In genomic region chr4:54382623-54383022, GRCh38 we compare ENCODE assay signal across 22 cellular contexts.
DNase-seq lines count a peak whose midpoint lies in the region; ATAC-seq, FAIRE-seq and TF ChIP-seq lines count a peak whose summit lies in the region.
"Had no signal": no experiment of that assay in that cellular context is flagged by ENCODE, and none has a peak within 500 bp of the region (broad histone marks: within the 10 kb centered on the region; RNA-seq: fewer than 3 reads in every experiment).

No MANE protein-coding gene starts in this region.

- no peak overlapping the region for H3K14ac ChIP-seq in H1 (ENCODE audit: insufficient read length)

- TF ChIP-seq EP300 in H1 (IDR thresholded peaks at IDR 0.05; ENCODE audit: borderline replicate concordance in 1 of 2, low read depth in 2 of 2, low read length in 2 of 2): no peak

- H3K4me3 Mint-ChIP-seq in GM23338 (no peak overlapping the region), nephron progenitor cell (no peak overlapping the region)

- H4K8ac ChIP-seq in H1 (ENCODE audit: extremely low read depth, insufficient read depth, low read length): no peak overlapping the region

- H2AK5ac ChIP-seq in H1 (ENCODE audit: low read depth, low read length): no peak overlapping the region

- no peak for TF ChIP-seq POLR2A in H1 (IDR thresholded peaks at IDR 0.05; ENCODE audit: control extremely low read depth in 1 of 2, low read depth in 2 of 2, low read length in 2 of 2)

- H2BK20ac ChIP-seq in H1 (ENCODE audit: low read length): no peak overlapping the region

- no peaks in the 10 kb centered on the region; a peak in 1 of 4 replicates for H3K9me3 ChIP-seq in H1 (ENCODE audit: insufficient read depth in 2 of 2, low read depth in 1 of 2, low read length in 1 of 2)
- H3K9me3 ChIP-seq in ascending aorta: no peaks in the 10 kb centered on the region
- H3K9me3 ChIP-seq: A549, BE2C had no signal

- H3K27ac ChIP-seq in GM23338 (ENCODE audit: low read depth): no peak overlapping the region
- no peak overlapping the region for H3K27ac ChIP-seq in H1 (ENCODE audit: low read depth, low read length)
- H3K27ac ChIP-seq in ascending aorta: no peak overlapping the region
- H3K27ac ChIP-seq: A549, HL-60 had no signal

- no peak overlapping the region for H2BK12ac ChIP-seq in H1 (ENCODE audit: low read depth, low read length)

- no peak overlapping the region for H4K91ac ChIP-seq in H1 (replicated peaks; ENCODE audit: insufficient read length, low read length)

- no peak overlapping the region for H3K9ac ChIP-seq in H1 (replicated peaks in 1 of 4; ENCODE audit: extremely low read depth in 1 of 4, low read depth in 3 of 4, low read length in 3 of 4)

- H3K4me1 ChIP-seq in GM23338 (ENCODE audit: insufficient read depth) (no peaks in the 10 kb centered on the region), H1 (replicated peaks in 1 of 4; ENCODE audit: control insufficient read depth in 3 of 4, insufficient read depth in 4 of 4, low read length in 3 of 4) (no peaks in the 10 kb centered on the region), ascending aorta (no peaks in the 10 kb centered on the region)
- H3K4me1 ChIP-seq: A549, BE2C had no signal

- ATAC-seq in GM23338: no peak
- ATAC-seq in sciatic nerve: no peak
- ATAC-seq: A549, HepG2, PC-3 had no signal

- H3K4me1 Mint-ChIP-seq in GM23338 (peaks cover 2% of the 10 kb centered on the region; the same call in 1 of the 3 replicates), nephron progenitor cell (peaks cover 17% of the 10 kb centered on the region)

- no peaks in the 10 kb centered on the region for H3K9me2 ChIP-seq in GM23338 (ENCODE audit: insufficient read depth)

- no peaks in the 10 kb centered on the region for H3K23me2 ChIP-seq in H1 (ENCODE audit: low read depth, low read length)

- H3K36me3 Mint-ChIP-seq in GM23338 (ENCODE audit: low read depth) (no peaks in the 10 kb centered on the region), nephron progenitor cell (ENCODE audit: low read depth) (no peaks in the 10 kb centered on the region)

- H3K79me1 ChIP-seq in H1 (ENCODE audit: low read depth, low read length): no peaks in the 10 kb centered on the region

- peak overlapping the region; percentile 91 for H2AFZ ChIP-seq in GM23338
- H2AFZ ChIP-seq in H1 (ENCODE audit: low read length): peak overlapping the region; percentile 78

- POLR2A ChIA-PET in H1 (lab: Charles Lee; ENCODE audit: partially characterized antibody): no interaction called here

- H4K5ac ChIP-seq in H1 (ENCODE audit: insufficient read length, low read depth, low read length): no peak overlapping the region

- WGBS in H1 (ENCODE audit: extremely low coverage in 1 of 2, insufficient coverage in 1 of 2, insufficient read length in 1 of 2, insufficient replicate concordance in 2 of 2, low coverage in 1 of 2, low lambda C conversion rate in 2 of 2, missing lambda C conversion rate in 1 of 2), 2 experiments: 83% methylated on average over 6 of the region's 7 CpGs; no CpG with 5 or more reads in 1 of the 2 experiments

- H3K27ac Mint-ChIP-seq in GM23338 (no peak overlapping the region), nephron progenitor cell (peak overlapping the region; percentile 80)

- FAIRE-seq in H1 (lab: Jason Lieb, UNC): no peak
- FAIRE-seq: A549, D721Med, GM19239, HepG2 had no signal

- H3K18ac ChIP-seq in H1 (ENCODE audit: extremely low read depth, low read length): no peak overlapping the region

- no peak overlapping the region for H3K56ac ChIP-seq in H1 (replicated peaks; ENCODE audit: insufficient read length, low read depth, low read length)

- H3K23ac ChIP-seq in H1 (ENCODE audit: insufficient read length): no peak overlapping the region

- intact Hi-C loops in sciatic nerve (cut with DNase I) (loop anchor here (10.0 kb wide), 1 partner anchor 52 kb away; no protein-coding TSS in a partner anchor), ascending aorta (cut with DNase I) (no loop called here)

- no peaks in the 10 kb centered on the region for H3K27me3 Mint-ChIP-seq in GM23338 (ENCODE audit: insufficient read depth, low read depth, poor library complexity)
- H3K27me3 Mint-ChIP-seq in nephron progenitor cell (ENCODE audit: low read depth, poor library complexity): peaks cover 4% of the 10 kb centered on the region

- H3K4me3 ChIP-seq in GM23338 (no peak overlapping the region), H1 (ENCODE audit: extremely low read depth in 1 of 4, insufficient read depth in 2 of 4, low read depth in 3 of 4, low read length in 4 of 4) (no peak overlapping the region), ascending aorta (no peak overlapping the region)
- H3K4me3 ChIP-seq: A549 had no signal

- no peak overlapping the region for H2BK5ac ChIP-seq in H1 (ENCODE audit: low read depth, low read length)

- no peak overlapping the region for H3K4me2 ChIP-seq in GM23338
- no peak overlapping the region for H3K4me2 ChIP-seq in H1 (ENCODE audit: insufficient read depth in 1 of 2, low read depth in 2 of 2, low read length in 2 of 2)
- H3K4me2 ChIP-seq: A549 had no signal

- no peak overlapping the region for H3K4ac ChIP-seq in H1 (replicated peaks; ENCODE audit: insufficient read length, low read depth, low read length)

- H3F3A ChIP-seq in GM23338 (replicated peaks; ENCODE audit: low read depth): no peaks in the 10 kb centered on the region

- CTCF ChIA-PET in H1 (lab: Charles Lee; ENCODE audit: partially characterized antibody): interaction anchor here (0.8 to 5.1 kb wide), 5 partner anchors 22 to 66 kb away, joined by 3 to 30 read pairs (median 3); no protein-coding TSS in a partner anchor

- H2BK15ac ChIP-seq in H1 (ENCODE audit: low read length): no peak overlapping the region

- H3K27me3 ChIP-seq in GM23338 (ENCODE audit: insufficient read depth): no peaks in the 10 kb centered on the region
- H3K27me3 ChIP-seq in H1 (replicated peaks in 1 of 4; ENCODE audit: control insufficient read depth in 3 of 4, extremely low read depth in 1 of 4, insufficient read depth in 3 of 4, low read length in 3 of 4): no peaks in the 10 kb centered on the region
- H3K27me3 ChIP-seq in ascending aorta: no peaks in the 10 kb centered on the region
- H3K27me3 ChIP-seq: BE2C had no signal

- H4K20me1 ChIP-seq in GM23338 (replicated peaks; ENCODE audit: insufficient read depth) (no peaks in the 10 kb centered on the region), H1 (replicated peaks in 1 of 2; ENCODE audit: control insufficient read depth in 1 of 2, insufficient read depth in 2 of 2, low read length in 2 of 2) (no peaks in the 10 kb centered on the region)

- DNase-seq in GM23338 (ENCODE audit: low spot score): no peak
- DNase-seq in NCI-H510A treated with DMSO at 0.1 percent for 48 hours (lab: John Stamatoyannopoulos, UW): peak; percentile 27
- no peak for DNase-seq in H1 (ENCODE audit: low read depth in 1 of 2, low spot score in 2 of 2)
- DNase-seq in nephron progenitor cell: no peak
- no peak for DNase-seq in NCI-H1092 (lab: John Stamatoyannopoulos, UW)
- DNase-seq in sciatic nerve (ENCODE audit: low spot score): no peak
- no peak for DNase-seq in kidney tubule cell (ENCODE audit: low spot score)
- no peak for DNase-seq in ascending aorta (ENCODE audit: low spot score in 2 of 2)
- DNase-seq: BE2C, DMS53, HCEC 1CT, KBM-7, NCI-H1092 treated with DMSO at 0.1 percent for 48 hours, NCI-H1436 treated with DMSO at 0.1 percent for 48 hours, NCI-H2029, PC-3, Right ventricle myocardium superior had no signal

- TF ChIP-seq CTCF in GM23338 (conservative IDR thresholded peaks at IDR 0.05; ENCODE audit: low read depth in 2 of 2): no peak
- no peak for TF ChIP-seq CTCF in H1 (IDR thresholded peaks at IDR 0.05; ENCODE audit: control extremely low read depth in 1 of 3, insufficient read depth in 1 of 3, low read depth in 1 of 3, low read length in 3 of 3)
- TF ChIP-seq CTCF in nephron progenitor cell (IDR thresholded peaks at IDR 0.05): no peak
- TF ChIP-seq CTCF in ascending aorta (IDR thresholded peaks at IDR 0.05): no peak

- no peak for TF ChIP-seq RAD21 in H1 (IDR thresholded peaks at IDR 0.05 in 1 of 2, conservative IDR thresholded peaks at IDR 0.05 in 1 of 2; ENCODE audit: low read depth in 2 of 2, low read length in 2 of 2)

- no peak overlapping the region for H2BK120ac ChIP-seq in H1 (replicated peaks; ENCODE audit: low read depth, low read length)

- H3K79me2 ChIP-seq in GM23338 (replicated peaks; ENCODE audit: insufficient read depth): no peaks in the 10 kb centered on the region
- H3K79me2 ChIP-seq in H1 (ENCODE audit: control insufficient read depth in 1 of 2, insufficient read depth in 2 of 2, low read length in 2 of 2): no peaks in the 10 kb centered on the region

- no peaks in the 10 kb centered on the region for H3K9me3 Mint-ChIP-seq in GM23338
- H3K9me3 Mint-ChIP-seq in nephron progenitor cell: peaks cover 11% of the 10 kb centered on the region

- H3K36me3 ChIP-seq in GM23338 (ENCODE audit: insufficient read depth): no peaks in the 10 kb centered on the region
- no peaks in the 10 kb centered on the region for H3K36me3 ChIP-seq in H1 (ENCODE audit: control insufficient read depth in 2 of 4, insufficient read depth in 4 of 4, low read length in 3 of 4)
- H3K36me3 ChIP-seq in ascending aorta: no peaks in the 10 kb centered on the region
- H3K36me3 ChIP-seq: BE2C had no signal

TF ChIP-seq in GM23338, 12 proteins besides CTCF, POLR2A, EP300 and RAD21 (continues in another document):
- TF ChIP-seq ZNF331 (CRISPR knock-in tag; IDR thresholded peaks at IDR 0.05; ENCODE audit: low read depth): no peak
- TF ChIP-seq STAT1 (IDR thresholded peaks at IDR 0.05; ENCODE audit: unreplicated experiment): no peak
- no peak for TF ChIP-seq CREB1 (CRISPR knock-in tag; IDR thresholded peaks at IDR 0.05; ENCODE audit: low read depth)
- TF ChIP-seq JUNB (IDR thresholded peaks at IDR 0.05; ENCODE audit: unreplicated experiment): no peak
- TF ChIP-seq NANOG (IDR thresholded peaks at IDR 0.05; ENCODE audit: borderline replicate concordance): no peak
- TF ChIP-seq EZH2phosphoT487 (IDR thresholded peaks at IDR 0.05; ENCODE audit: unreplicated experiment): no peak
- TF ChIP-seq ZNF114 (CRISPR knock-in tag; IDR thresholded peaks at IDR 0.05): no peak
- TF ChIP-seq POLR2AphosphoS5 (IDR thresholded peaks at IDR 0.05; ENCODE audit: low read depth): no peak

TF ChIP-seq in H1, 55 proteins besides CTCF, POLR2A, EP300 and RAD21 (continues in another document):
- TF ChIP-seq SIN3A (conservative IDR thresholded peaks at IDR 0.05 in 1 of 2, IDR thresholded peaks at IDR 0.05 in 1 of 2; ENCODE audit: low read depth in 1 of 2, low read length in 2 of 2) (no peak), NANOG (IDR thresholded peaks at IDR 0.05; ENCODE audit: insufficient read depth, low read depth, low read length, poor library complexity, severe bottlenecking) (no peak), SP1 (IDR thresholded peaks at IDR 0.05; ENCODE audit: low read depth, low read length) (no peak), CTBP2 (IDR thresholded peaks at IDR 0.05; ENCODE audit: borderline replicate concordance, insufficient read depth, insufficient read length, low read length) (no peak), HDAC6 (IDR thresholded peaks at IDR 0.05; ENCODE audit: low read depth, low read length) (no peak)
